23 cellular contexts compared by ENCODE assay signal in genomic region chr2:204065571-204065970, GRCh38.
"Had no signal": no experiment of that assay in that cellular context is flagged by ENCODE, and none has a peak within 500 bp of the region (broad histone marks: within the 10 kb centered on the region; RNA-seq: fewer than 3 reads in every experiment).

No MANE protein-coding gene starts in this region.

- H3K27me3 Mint-ChIP-seq: progenitor cell of endocrine pancreas had no signal

- ATAC-seq: effector memory CD8-positive, alpha-beta T cell; left ventricle myocardium superior; lower lobe of right lung; mucosa of descending colon; natural killer cell treated with Interleukin-12 subunit alpha and Interleukin-12 subunit beta and Interleukin-15 and Interleukin-18, amount 100 ng/mL, for 72 hours; right lobe of liver; stimulated activated effector memory CD8-positive, alpha-beta T cell treated with anti-CD3 and anti-CD28 coated beads, Interleukin-12 subunit alpha, Interleukin-12 subunit beta, amount 100 ng/mL, for 72 hours had no signal

- H3K9me3 Mint-ChIP-seq: effector memory CD8-positive, alpha-beta T cell; memory B cell; natural killer cell treated with Interleukin-12 subunit alpha and Interleukin-12 subunit beta and Interleukin-15 and Interleukin-18, amount 100 ng/mL, for 72 hours; neural crest cell; stimulated activated effector memory CD8-positive, alpha-beta T cell treated with anti-CD3 and anti-CD28 coated beads, Interleukin-12 subunit alpha, Interleukin-12 subunit beta, amount 100 ng/mL, for 72 hours had no signal

- H3K4me3 Mint-ChIP-seq: effector memory CD8-positive, alpha-beta T cell; immature natural killer cell; memory B cell; naive B cell; natural killer cell treated with Interleukin-12 subunit alpha and Interleukin-12 subunit beta and Interleukin-15 and Interleukin-18, amount 100 ng/mL, for 72 hours; neural crest cell; stimulated activated effector memory CD8-positive, alpha-beta T cell treated with anti-CD3 and anti-CD28 coated beads, Interleukin-12 subunit alpha, Interleukin-12 subunit beta, amount 100 ng/mL, for 72 hours had no signal

- H3K27ac Mint-ChIP-seq: effector memory CD8-positive, alpha-beta T cell; immature natural killer cell; memory B cell; naive B cell; natural killer cell treated with Interleukin-12 subunit alpha and Interleukin-12 subunit beta and Interleukin-15 and Interleukin-18, amount 100 ng/mL, for 72 hours; progenitor cell of endocrine pancreas; stimulated activated effector memory CD8-positive, alpha-beta T cell treated with anti-CD3 and anti-CD28 coated beads, Interleukin-12 subunit alpha, Interleukin-12 subunit beta, amount 100 ng/mL, for 72 hours had no signal

- H3K4me1 Mint-ChIP-seq: immature natural killer cell; memory B cell; naive B cell; neural crest cell; stimulated activated effector memory CD8-positive, alpha-beta T cell treated with anti-CD3 and anti-CD28 coated beads, Interleukin-12 subunit alpha, Interleukin-12 subunit beta, amount 100 ng/mL, for 72 hours had no signal

- DNase-seq: cortex of kidney; effector memory CD8-positive, alpha-beta T cell; erythroblast; esophagus squamous epithelium; hypothalamus; immature natural killer cell; islet precursor cell; kidney glomerular epithelial cell; left ventricle myocardium superior; lower lobe of right lung; mucosa of descending colon; naive B cell; right lobe of liver; small intestine; stimulated activated CD4-positive, alpha-beta T cell treated with anti-CD3 and anti-CD28 coated beads, Interleukin-2, amount 100 ng/mL, for 24 hours; stimulated activated CD4-positive, alpha-beta T cell treated with anti-CD3 and anti-CD28 coated beads, Interleukin-4, amount 100 ng/mL, for 24 hours; stimulated activated naive CD4-positive, alpha-beta T cell treated with Interleukin-2 at 50 U/mL for 16 hours; transverse colon had no signal

- H3K36me3 Mint-ChIP-seq: immature natural killer cell; memory B cell; naive B cell; natural killer cell treated with Interleukin-12 subunit alpha and Interleukin-12 subunit beta and Interleukin-15 and Interleukin-18, amount 100 ng/mL, for 72 hours; stimulated activated effector memory CD8-positive, alpha-beta T cell treated with anti-CD3 and anti-CD28 coated beads, Interleukin-12 subunit alpha, Interleukin-12 subunit beta, amount 100 ng/mL, for 72 hours had no signal
